Comparison of ENCODE assay signal across 7 cellular contexts in genomic region chr1:88104886-88105285, GRCh38.
"Had no signal": no experiment of that assay in that cellular context is flagged by ENCODE, and none has a peak within 500 bp of the region (broad histone marks: within the 10 kb centered on the region; RNA-seq: fewer than 3 reads in every experiment).

No MANE protein-coding gene starts in this region.

- FAIRE-seq: G401.6, GM12891, GM12892, GM18507, GM19239 had no signal

- DNase-seq: GDM1, GF-D8 had no signal
